26 cellular contexts compared by ENCODE assay signal in genomic region chr16:69298261-69298660, GRCh38. TPM values are rescaled to one million over a fixed set of nuclear protein-coding genes. Genes with fewer than 3 reads are reported as not detected.
"Had no signal": no experiment of that assay in that cellular context is flagged by ENCODE, and none has a peak within 500 bp of the region (broad histone marks: within the 10 kb centered on the region; RNA-seq: fewer than 3 reads in every experiment).

No MANE protein-coding gene starts in this region.

- ATAC-seq: naive thymus-derived CD8-positive, alpha-beta T cell; pancreas; sciatic nerve; stimulated activated memory B cell treated with anti-CD40 and anti-IgM and Interleukin-4, amounts not matched to agents 10 μg/mL and 1 μg/mL and 100 μg/mL, for 72 hours had no signal

- H3K4me1 Mint-ChIP-seq: immature natural killer cell; naive thymus-derived CD8-positive, alpha-beta T cell; stimulated activated memory B cell treated with anti-CD40 and anti-IgM and Interleukin-4, amounts not matched to agents 10 μg/mL and 1 μg/mL and 100 μg/mL, for 72 hours had no signal

- H3K27me3 Mint-ChIP-seq: naive thymus-derived CD8-positive, alpha-beta T cell; stimulated activated memory B cell treated with anti-CD40 and anti-IgM and Interleukin-4, amounts not matched to agents 10 μg/mL and 1 μg/mL and 100 μg/mL, for 72 hours; stimulated activated naive CD8-positive, alpha-beta T cell treated with anti-CD3 and anti-CD28 coated beads, Interleukin-15, Interleukin-2, amounts not matched to agents 100 ng/mL and 50 ng/mL, for 24 hours had no signal

- DNase-seq: cortex of kidney; dorsolateral prefrontal cortex; effector CD4-positive, alpha-beta T cell; hypothalamus; immature natural killer cell; kidney glomerular epithelial cell; left colon; left ventricle myocardium inferior; mesendoderm; naive thymus-derived CD8-positive, alpha-beta T cell; nephron progenitor cell; pancreas; stimulated activated CD4-positive, alpha-beta T cell treated with anti-CD3 and anti-CD28 coated beads, Interleukin-2, amount 100 ng/mL, for 24 hours; stimulated activated CD4-positive, alpha-beta T cell treated with anti-CD3 and anti-CD28 coated beads, Interleukin-4, amount 100 ng/mL, for 24 hours; transverse colon; upper lobe of right lung had no signal

- H3K9me3 Mint-ChIP-seq: immature natural killer cell; naive thymus-derived CD8-positive, alpha-beta T cell; nephron progenitor cell; stimulated activated memory B cell treated with anti-CD40 and anti-IgM and Interleukin-4, amounts not matched to agents 10 μg/mL and 1 μg/mL and 100 μg/mL, for 72 hours; stimulated activated naive CD8-positive, alpha-beta T cell treated with anti-CD3 and anti-CD28 coated beads, Interleukin-15, Interleukin-2, amounts not matched to agents 100 ng/mL and 50 ng/mL, for 24 hours had no signal

- H3K27ac Mint-ChIP-seq: immature natural killer cell; naive thymus-derived CD8-positive, alpha-beta T cell; nephron progenitor cell; stimulated activated memory B cell treated with anti-CD40 and anti-IgM and Interleukin-4, amounts not matched to agents 10 μg/mL and 1 μg/mL and 100 μg/mL, for 72 hours; stimulated activated naive CD8-positive, alpha-beta T cell treated with anti-CD3 and anti-CD28 coated beads, Interleukin-15, Interleukin-2, amounts not matched to agents 100 ng/mL and 50 ng/mL, for 24 hours had no signal

- H3K4me3 Mint-ChIP-seq: immature natural killer cell; naive thymus-derived CD8-positive, alpha-beta T cell; nephron progenitor cell; stimulated activated memory B cell treated with anti-CD40 and anti-IgM and Interleukin-4, amounts not matched to agents 10 μg/mL and 1 μg/mL and 100 μg/mL, for 72 hours; stimulated activated naive CD8-positive, alpha-beta T cell treated with anti-CD3 and anti-CD28 coated beads, Interleukin-15, Interleukin-2, amounts not matched to agents 100 ng/mL and 50 ng/mL, for 24 hours had no signal

RNA-seq across cellular contexts. Expression of gene TMED6, which starts 53.3 kb away (rescaled TPM):
- total RNA-seq: fibroblast of villous mesenchyme, frontal cortex, left ventricle myocardium inferior, myocyte, omental fat pad, right atrium auricular region, sciatic nerve, vagina had no signal
- polyA plus RNA-seq: immature natural killer cell, mammary epithelial cell had no signal
